ENCODE assay signal across 8 cellular contexts in genomic region chr3:190017575-190018288, GRCh38.
A peak's percentile ranks its signal among the peaks of the same experiment; 100 is the strongest.
DNase-seq lines count a peak whose midpoint lies in the region; ATAC-seq and TF ChIP-seq lines count a peak whose summit lies in the region.

No MANE protein-coding gene starts in this region.

- ATAC-seq in GM21737 (IDR thresholded peaks at IDR 0.05; ENCODE audit: unreplicated experiment) (no peak), HG03439 (IDR thresholded peaks at IDR 0.05; ENCODE audit: unreplicated experiment) (no peak), HG02885 (IDR thresholded peaks at IDR 0.05; ENCODE audit: poor library complexity, unreplicated experiment) (no peak)
- ATAC-seq in activated naive CD8-positive, alpha-beta T cell treated with anti-CD3 and anti-CD28 coated beads, Interleukin-2, amount 50 U/mL, for 24 hours: no peak

- H3K27ac ChIP-seq in C4-2B: no peak overlapping the region
- H3K27ac ChIP-seq in HUES48 (ENCODE audit: low read depth, low read length): peak overlapping the region; percentile 16

- no peaks in the 10 kb centered on the region for H3K9me3 Mint-ChIP-seq in activated naive CD8-positive, alpha-beta T cell treated with anti-CD3 and anti-CD28 coated beads, Interleukin-2, amount 50 U/mL, for 24 hours

- TF ChIP-seq CTCF in C4-2B (conservative IDR thresholded peaks at IDR 0.05) (peak; percentile 84), astrocyte of the cerebellum (IDR thresholded peaks at IDR 0.05; ENCODE audit: low read depth, low read length, missing control alignments) (peak; percentile 52)

- H3K9me3 ChIP-seq in HUES48 (ENCODE audit: control insufficient read depth, insufficient read depth, low read length): no peaks in the 10 kb centered on the region

- peaks cover 62% of the 10 kb centered on the region for H3K4me1 ChIP-seq in HUES48 (ENCODE audit: control insufficient read depth, insufficient read depth, low read length)

- in situ Hi-C loops in astrocyte of the cerebellum (cut with HindIII; ENCODE audit: low sequenced_read_pairs): no loop called here

- no peaks in the 10 kb centered on the region for H3K36me3 ChIP-seq in HUES48 (ENCODE audit: control insufficient read depth, insufficient read depth, low read length)

- H3K9ac ChIP-seq in HUES48 (ENCODE audit: low read depth, low read length): no peak overlapping the region

- H3K27ac Mint-ChIP-seq in activated naive CD8-positive, alpha-beta T cell treated with anti-CD3 and anti-CD28 coated beads, Interleukin-2, amount 50 U/mL, for 24 hours: no peak overlapping the region

- H3K4me3 Mint-ChIP-seq in activated naive CD8-positive, alpha-beta T cell treated with anti-CD3 and anti-CD28 coated beads, Interleukin-2, amount 50 U/mL, for 24 hours: no peak overlapping the region

- H3K27me3 Mint-ChIP-seq in activated naive CD8-positive, alpha-beta T cell treated with anti-CD3 and anti-CD28 coated beads, Interleukin-2, amount 50 U/mL, for 24 hours: peaks cover 11% of the 10 kb centered on the region

- no peaks in the 10 kb centered on the region for H3K4me1 Mint-ChIP-seq in activated naive CD8-positive, alpha-beta T cell treated with anti-CD3 and anti-CD28 coated beads, Interleukin-2, amount 50 U/mL, for 24 hours

- no peaks in the 10 kb centered on the region for H3K36me3 Mint-ChIP-seq in activated naive CD8-positive, alpha-beta T cell treated with anti-CD3 and anti-CD28 coated beads, Interleukin-2, amount 50 U/mL, for 24 hours (ENCODE audit: low read depth)

- H3K4me3 ChIP-seq in HUES48 (ENCODE audit: low read depth, low read length): no peak overlapping the region
- no peak overlapping the region for H3K4me3 ChIP-seq in astrocyte of the cerebellum (ENCODE audit: low read depth, low read length)

- DNase-seq in astrocyte of the cerebellum (ENCODE audit: low read depth) (peak; percentile 72), lung microvascular endothelial cell (ENCODE audit: low read depth in 2 of 2) (peak; percentile 80 to 86)
- DNase-seq in activated naive CD8-positive, alpha-beta T cell treated with anti-CD3 and anti-CD28 coated beads, Interleukin-2, amount 50 U/mL, for 24 hours: no peak

- no peaks in the 10 kb centered on the region for H3K27me3 ChIP-seq in HUES48 (ENCODE audit: control insufficient read depth, insufficient read depth, low read length)
